In genomic region chr12:4327293-4327692, GRCh38 we compare ENCODE assay signal across 1 cellular context.
TF ChIP-seq lines count a peak whose summit lies in the region.

No MANE protein-coding gene starts in this region.

TF ChIP-seq in HepG2, 621 proteins besides CTCF, POLR2A, EP300 and RAD21:
- TF ChIP-seq SRF (IDR thresholded peaks at IDR 0.05; ENCODE audit: low read depth, low read length) (0 out of 2 replicates have a peak, but pooled peaks have one; percentile 42), ZNF672 (CRISPR knock-in tag; IDR thresholded peaks at IDR 0.05) (no peak)
TF ChIP-seq in HepG2: peak in this region for 1.
